Comparison of ENCODE assay signal across 1 cellular context in the genomic region with DNA sequence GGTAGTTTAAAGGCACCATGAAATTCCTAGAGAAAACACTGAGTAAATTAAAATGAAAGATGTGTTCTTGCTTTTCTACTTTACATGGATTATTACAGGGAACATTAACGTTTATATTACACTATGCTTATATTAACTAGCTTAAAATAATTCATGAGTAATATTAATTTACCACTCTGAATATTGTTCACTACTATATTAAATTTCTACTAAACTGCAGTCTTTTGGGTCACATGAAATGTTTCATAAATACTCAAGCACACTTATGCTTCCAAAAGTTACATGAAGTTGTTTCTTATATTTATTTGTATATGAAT.
TF ChIP-seq lines count a peak whose summit lies in the region.

No MANE protein-coding gene starts in this region.

TF ChIP-seq in H1, 55 proteins besides CTCF, POLR2A, EP300 and RAD21:
- TF ChIP-seq, protein P1, sequence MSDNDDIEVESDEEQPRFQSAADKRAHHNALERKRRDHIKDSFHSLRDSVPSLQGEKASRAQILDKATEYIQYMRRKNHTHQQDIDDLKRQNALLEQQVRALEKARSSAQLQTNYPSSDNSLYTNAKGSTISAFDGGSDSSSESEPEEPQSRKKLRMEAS (IDR thresholded peaks at IDR 0.05): no peak
- TF ChIP-seq JUND (IDR thresholded peaks at IDR 0.05; ENCODE audit: low read length): no peak
- TF ChIP-seq CTBP2 (IDR thresholded peaks at IDR 0.05; ENCODE audit: borderline replicate concordance, insufficient read depth, insufficient read length, low read length): no peak
- TF ChIP-seq, protein P2, sequence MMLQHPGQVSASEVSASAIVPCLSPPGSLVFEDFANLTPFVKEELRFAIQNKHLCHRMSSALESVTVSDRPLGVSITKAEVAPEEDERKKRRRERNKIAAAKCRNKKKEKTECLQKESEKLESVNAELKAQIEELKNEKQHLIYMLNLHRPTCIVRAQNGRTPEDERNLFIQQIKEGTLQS (IDR thresholded peaks at IDR 0.05; ENCODE audit: insufficient read depth, low read depth, low read length): no peak
- no peak for TF ChIP-seq E2F6 (IDR thresholded peaks at IDR 0.05)
- no peak for TF ChIP-seq POU5F1 (IDR thresholded peaks at IDR 0.05; ENCODE audit: low read depth, low read length)
- no peak for TF ChIP-seq HDAC2 (IDR thresholded peaks at IDR 0.05; ENCODE audit: borderline replicate concordance in 1 of 2, low read depth in 2 of 2, low read length in 2 of 2)
- no peak for TF ChIP-seq EGR1 (IDR thresholded peaks at IDR 0.05; ENCODE audit: borderline replicate concordance, low read depth, low read length)
- no peak for TF ChIP-seq SUZ12 (IDR thresholded peaks at IDR 0.05; ENCODE audit: low read length)
- no peak for TF ChIP-seq SP2 (IDR thresholded peaks at IDR 0.05; ENCODE audit: low read length)
